In the genomic region with DNA sequence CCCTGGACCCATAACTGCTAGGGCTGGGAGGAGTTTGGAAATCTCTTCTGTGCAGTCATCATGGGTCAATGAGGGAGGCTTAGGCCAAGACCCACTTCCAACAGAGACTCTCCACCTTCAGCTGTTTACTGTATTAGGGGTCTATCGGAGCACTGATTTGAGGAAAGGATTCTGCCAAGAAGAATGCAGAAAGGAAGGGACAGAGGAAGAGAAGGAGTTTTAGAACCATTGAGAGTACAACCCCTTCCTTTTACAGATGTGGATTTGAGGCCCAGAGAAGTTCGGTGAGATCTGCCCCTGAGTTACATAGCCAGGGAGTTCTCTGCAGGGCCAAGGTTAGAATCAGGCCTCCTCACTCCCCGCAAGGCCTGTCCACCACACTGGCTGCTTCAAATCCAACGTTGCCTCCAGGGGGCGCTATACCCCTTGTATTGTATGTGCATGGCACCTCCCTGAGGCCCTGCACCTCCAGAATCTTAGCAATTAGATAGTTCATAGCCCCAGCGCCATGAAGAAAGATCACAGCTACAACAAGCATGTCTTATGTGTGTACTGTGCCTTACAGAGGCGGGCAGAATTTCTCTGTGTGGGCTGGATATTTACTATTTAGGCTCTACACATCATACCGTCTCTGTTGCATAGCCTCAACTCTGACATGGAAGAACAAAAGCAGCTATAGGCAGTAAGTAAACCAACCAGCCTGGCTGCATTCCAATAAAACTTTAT, we compare ENCODE assay signal across 8 cellular contexts.
DNase-seq lines count a peak whose midpoint lies in the region; ATAC-seq and TF ChIP-seq lines count a peak whose summit lies in the region.

No MANE protein-coding gene starts in this region.

- H3K27ac ChIP-seq in right lobe of liver: no peak overlapping the region

- no peaks in the 10 kb centered on the region for H3K36me3 ChIP-seq in right lobe of liver

- TF ChIP-seq POLR2A in right lobe of liver (IDR thresholded peaks at IDR 0.05): no peak

- peak; percentile 90 for TF ChIP-seq CTCF in choroid plexus epithelial cell (conservative IDR thresholded peaks at IDR 0.05; ENCODE audit: low read depth, low read length)
- TF ChIP-seq CTCF in right lobe of liver (IDR thresholded peaks at IDR 0.05): peak; percentile 74 to 82 (median 77)

- intact Hi-C loops in right lobe of liver (cut with DNase I): loop anchor here in 1 of 2 donors (5.0 kb wide), 1 partner anchor 674 kb away; no protein-coding TSS in a partner anchor

- WGBS in right lobe of liver (ENCODE audit: insufficient coverage, low coverage, low lambda C conversion rate, missing lambda C conversion rate): 63% methylated on average over 4 of the region's 8 CpGs

- no peak overlapping the region for H3K4me3 ChIP-seq in choroid plexus epithelial cell (ENCODE audit: low read depth, low read length)
- no peak overlapping the region for H3K4me3 ChIP-seq in right lobe of liver

- no peaks in the 10 kb centered on the region for H3K9me3 ChIP-seq in right lobe of liver

- H3K27me3 ChIP-seq in right lobe of liver: no peaks in the 10 kb centered on the region

- peak; percentile 89 for ATAC-seq in GM18508 (IDR thresholded peaks at IDR 0.05; ENCODE audit: insufficient read depth, unreplicated experiment)
- ATAC-seq in HG02981 (IDR thresholded peaks at IDR 0.05; ENCODE audit: unreplicated experiment): peak; percentile 93
- ATAC-seq in right lobe of liver: peak; percentile 98 to 100 (median 98)

- DNase-seq in AG08395 (ENCODE audit: low spot score) (peak; percentile 86), NCI-H226 (peak; percentile 81), choroid plexus epithelial cell (ENCODE audit: low read depth) (peak; percentile 97), right lobe of liver (peak; percentile 86 to 90 (median 90))
- peak; percentile 54 to 76 for DNase-seq in activated CD4-positive, alpha-beta T cell treated with anti-CD3 and anti-CD28 coated beads for 24 hours (ENCODE audit: low read depth in 2 of 2)
- DNase-seq in stimulated activated CD8-positive, alpha-beta memory T cell treated with anti-CD3 and anti-CD28 coated beads, Interleukin-12 subunit alpha, Interleukin-12 subunit beta, amount 100 ng/mL, for 1 hour (ENCODE audit: low read depth): peak; percentile 9

- H3K4me1 ChIP-seq in right lobe of liver: no peaks in the 10 kb centered on the region

Comparison
In these comparisons a context has a peak if more than half of its experiments do, and no peak if none do; other contexts are left out.
1. DNase-seq: peak in every context shown above with its lines; median percentile 97 in choroid plexus epithelial cell; 90 in right lobe of liver; 86 in AG08395; 81 in NCI-H226; 65 in activated CD4-positive, alpha-beta T cell treated with anti-CD3 and anti-CD28 coated beads for 24 hours; 9 in stimulated activated CD8-positive, alpha-beta memory T cell treated with anti-CD3 and anti-CD28 coated beads, Interleukin-12 subunit alpha, Interleukin-12 subunit beta, amount 100 ng/mL, for 1 hour.